ENCODE assay signal across 8 cellular contexts in the genomic region with DNA sequence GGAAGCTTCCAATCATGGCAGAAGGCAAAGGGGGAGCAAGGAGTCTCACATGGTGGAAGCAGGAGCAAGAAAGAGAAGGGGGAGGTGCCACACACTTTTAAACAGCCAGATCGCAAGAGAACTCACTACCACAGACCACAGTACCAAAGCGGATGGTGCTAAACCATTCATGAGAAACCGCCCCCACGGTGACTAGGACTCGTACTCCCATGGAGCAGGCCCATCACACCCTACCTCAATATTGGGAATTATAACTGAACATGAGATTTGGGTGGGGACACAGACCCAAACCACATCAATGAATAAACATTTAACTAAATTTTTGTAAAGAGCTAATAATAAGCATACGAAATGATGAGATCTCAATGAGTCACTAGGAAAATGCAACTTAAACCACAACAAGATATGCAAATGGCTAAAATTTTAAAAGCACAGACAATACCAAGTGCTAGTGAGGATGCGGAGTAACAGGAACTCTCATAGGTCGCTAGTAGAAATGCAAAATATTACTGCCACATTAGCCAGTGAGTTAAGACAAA. TPM values are rescaled to one million over a fixed set of nuclear protein-coding genes. Genes with fewer than 3 reads are reported as not detected.
A peak's percentile ranks its signal among the peaks of the same experiment; 100 is the strongest.
DNase-seq lines count a peak whose midpoint lies in the region; ATAC-seq, FAIRE-seq and TF ChIP-seq lines count a peak whose summit lies in the region.

No MANE protein-coding gene starts in this region.

- H3K9me3 ChIP-seq in HepG2 (ENCODE audit: low read length) = no peaks in the 10 kb centered on the region

- POLR2A ChIA-PET in HepG2 (lab: Yijun Ruan, JAX) = interaction anchor here (1.9 kb wide), 1 partner anchor 10 kb away, joined by 4 read pairs; the partner anchor contains the start of gene MRPS25

- no TSS peak for BruUV-seq in HepG2 (replicated peaks; lab: Mats Ljungman, UMichigan)

- no peak overlapping the region for H3K9ac ChIP-seq in HepG2 (ENCODE audit: insufficient read depth, low read depth, low read length)

- peaks cover 14% of the 10 kb centered on the region for H4K20me1 ChIP-seq in HepG2 (ENCODE audit: insufficient read depth, low read length)

- TF ChIP-seq RAD21 in HepG2 (CRISPR knock-in tag; IDR thresholded peaks at IDR 0.05) = no peak

- H3K36me3 ChIP-seq in HepG2 (replicated peaks in 1 of 2; ENCODE audit: control insufficient read depth in 1 of 2, insufficient read depth in 2 of 2, low read length in 2 of 2) = peaks cover 24 to 89% of the 10 kb centered on the region in 2 experiments

- H3K4me2 ChIP-seq in HepG2 (ENCODE audit: low read depth, low read length) = no peak overlapping the region

- ATAC-seq in HG02571 (IDR thresholded peaks at IDR 0.05; ENCODE audit: unreplicated experiment) (peak; percentile 45), HepG2 (no peak)

- intact Hi-C loops in HepG2 (cut with micrococcal nuclease; ENCODE audit: unreplicated experiment) = no loop called here

- no peaks in the 10 kb centered on the region for H3K27me3 ChIP-seq in HepG2 (ENCODE audit: control insufficient read depth in 1 of 2, insufficient read depth in 2 of 2, low read length in 2 of 2)

- FAIRE-seq in HepG2 (lab: Jason Lieb, UNC) (no peak), RCC 7860 (lab: Jason Lieb, UNC) (no peak)

- WGBS in HepG2 (ENCODE audit: low lambda C conversion rate) = 92% methylated on average over 8 of the region's 8 CpGs

- no peak overlapping the region for H2AFZ ChIP-seq in HepG2 (ENCODE audit: low read length)

- H3K79me2 ChIP-seq in HepG2 (ENCODE audit: insufficient read depth, low read length) = peaks cover 56% of the 10 kb centered on the region

- peaks cover under 1% of the 10 kb centered on the region; the same call in 1 of the 2 replicates for H3K4me1 ChIP-seq in HepG2 (ENCODE audit: insufficient read depth, low read length)

- no peak for TF ChIP-seq CTCF in HepG2 (CRISPR knock-in tag; IDR thresholded peaks at IDR 0.05)

- TF ChIP-seq POLR2A in HepG2 (IDR thresholded peaks at IDR 0.05; ENCODE audit: insufficient read depth in 1 of 2, low read depth in 2 of 2, low read length in 2 of 2) = no peak

- H3K4me3 ChIP-seq in HepG2 (replicated peaks in 1 of 3; ENCODE audit: insufficient read depth in 1 of 3, low read depth in 2 of 3, low read length in 3 of 3) = no peak overlapping the region

- DNase-seq in EL = peak; percentile 8
- peak; percentile 61 to 62 for DNase-seq in activated CD4-positive, alpha-beta T cell treated with anti-CD3 and anti-CD28 coated beads for 4 hours
- DNase-seq in hepatic stellate cell (ENCODE audit: low spot score) = peak; percentile 34
- DNase-seq in HepG2 (ENCODE audit: low spot score) = no peak
- DNase-seq in HuH-7 (ENCODE audit: low spot score) = no peak
- no peak for DNase-seq in NCI-H2081 (lab: John Stamatoyannopoulos, UW)
- no peak for DNase-seq in RCC 7860 (ENCODE audit: low spot score)

- H3K27ac ChIP-seq in HepG2 (ENCODE audit: extremely low read length, insufficient read depth, low read length) = no peak overlapping the region

- in situ Hi-C loops in HepG2 (cut with HindIII; ENCODE audit: extremely low pct_ligation_motif_present, low pct_unique_long_range_greater_than_20kb) = no loop called here

- no peak for TF ChIP-seq EP300 in HepG2 (IDR thresholded peaks at IDR 0.05; ENCODE audit: low read depth in 2 of 2, low read length in 2 of 2)
- TF ChIP-seq EP300 in HepG2 (CRISPR knock-in tag; IDR thresholded peaks at IDR 0.05; ENCODE audit: borderline replicate concordance) = no peak

- CTCF ChIA-PET in HepG2 (lab: Yijun Ruan, JAX; ENCODE audit: low intra/inter-chr PET ratio, low total read pairs) = no interaction called here

TF ChIP-seq in HepG2, 621 proteins besides CTCF, POLR2A, EP300 and RAD21:
- TF ChIP-seq ZNF280D (CRISPR knock-in tag; IDR thresholded peaks at IDR 0.05) = no peak
- no peak for TF ChIP-seq ZBTB38 (CRISPR knock-in tag; IDR thresholded peaks at IDR 0.05)

RNA-seq across cellular contexts. Expression of gene MRPS25, which starts 10.0 kb away (rescaled TPM):
- 69.2 and 74.3 TPM in 2 replicates for total RNA-seq in HepG2 (2016; rRNA removed; fragmentation: Illumina TruSeq; extraction: Trizol)
- total RNA-seq in HepG2 (2016; cell fraction: cytosol; rRNA removed; fragmentation: Illumina TruSeq; extraction: Trizol; ENCODE audit: low read depth) = 14.2 and 14.8 TPM in 2 replicates
- total RNA-seq in HepG2 (2016; cell fraction: insoluble cytoplasmic fraction; rRNA removed; fragmentation: Illumina TruSeq; extraction: Trizol) = 70.2 and 72.6 TPM in 2 replicates
- total RNA-seq in HepG2 (2016; cell fraction: membrane; rRNA removed; fragmentation: Illumina TruSeq; extraction: Trizol) = 27.9 and 28.9 TPM in 2 replicates
- 64.0 TPM in 2 replicates for total RNA-seq in HepG2 (2016; cell fraction: nucleus; rRNA removed; fragmentation: Illumina TruSeq; extraction: Trizol)
- polyA plus RNA-seq in HepG2 (2011; rRNA removed) = 54.7 and 60.1 TPM in 2 replicates
- 28.6 and 33.5 TPM in 2 replicates for polyA plus RNA-seq in HepG2 (2011; cell fraction: cytosol; rRNA removed)
- polyA plus RNA-seq in HepG2 (2011; cell fraction: nucleus; rRNA removed) = 148 and 153 TPM in 2 replicates
- 41.3 and 42.1 TPM in 2 replicates for polyA plus RNA-seq in HepG2 (2012)
- polyA plus RNA-seq in HepG2 (2016; cell fraction: cytosol; fragmentation: Illumina TruSeq; extraction: Trizol; ENCODE audit: low read depth) = 23.2 and 27.5 TPM in 2 replicates
- 79.2 and 82.6 TPM in 2 replicates for polyA plus RNA-seq in HepG2 (2016; cell fraction: insoluble cytoplasmic fraction; fragmentation: Illumina TruSeq; extraction: Trizol; ENCODE audit: low read depth)
- polyA plus RNA-seq in HepG2 (2016; cell fraction: membrane; fragmentation: Illumina TruSeq; extraction: Trizol; ENCODE audit: low read depth) = 27.1 and 31.5 TPM in 2 replicates
- 204 and 214 TPM in 2 replicates for polyA plus RNA-seq in HepG2 (2016; cell fraction: nucleus; fragmentation: Illumina TruSeq; extraction: Trizol; ENCODE audit: insufficient read depth, low read depth)
- polyA minus RNA-seq in HepG2 (2011; rRNA and poly(A)+ RNA removed; ENCODE audit: low replicate concordance) = 20.9 and 34.4 TPM in 2 replicates
- polyA minus RNA-seq in HepG2 (2011; cell fraction: cytosol; rRNA and poly(A)+ RNA removed) = 12.5 and 15.0 TPM in 2 replicates
- 53.0 and 61.3 TPM in 2 replicates for polyA minus RNA-seq in HepG2 (2011; cell fraction: nucleus; rRNA and poly(A)+ RNA removed)

RNA-seq across cellular contexts. Expression of gene RBSN, which starts 43.9 kb away (rescaled TPM):
- total RNA-seq in HepG2 (2016; rRNA removed; fragmentation: Illumina TruSeq; extraction: Trizol) = 11.8 and 14.7 TPM in 2 replicates
- total RNA-seq in HepG2 (2016; cell fraction: cytosol; rRNA removed; fragmentation: Illumina TruSeq; extraction: Trizol; ENCODE audit: low read depth) = 3.7 and 3.9 TPM in 2 replicates
- 10.8 and 13.0 TPM in 2 replicates for total RNA-seq in HepG2 (2016; cell fraction: insoluble cytoplasmic fraction; rRNA removed; fragmentation: Illumina TruSeq; extraction: Trizol)
- 10.4 and 11.3 TPM in 2 replicates for total RNA-seq in HepG2 (2016; cell fraction: membrane; rRNA removed; fragmentation: Illumina TruSeq; extraction: Trizol)
- 10.6 and 12.4 TPM in 2 replicates for total RNA-seq in HepG2 (2016; cell fraction: nucleus; rRNA removed; fragmentation: Illumina TruSeq; extraction: Trizol)
- 7.9 and 9.4 TPM in 2 replicates for polyA plus RNA-seq in HepG2 (2011; rRNA removed)
- polyA plus RNA-seq in HepG2 (2011; cell fraction: cytosol; rRNA removed) = 3.7 and 5.1 TPM in 2 replicates
- 22.2 and 23.7 TPM in 2 replicates for polyA plus RNA-seq in HepG2 (2011; cell fraction: nucleus; rRNA removed)
- 8.1 and 8.8 TPM in 2 replicates for polyA plus RNA-seq in HepG2 (2012)
- polyA plus RNA-seq in HepG2 (2016; cell fraction: cytosol; fragmentation: Illumina TruSeq; extraction: Trizol; ENCODE audit: low read depth) = 3.3 and 4.1 TPM in 2 replicates
- 8.2 and 9.0 TPM in 2 replicates for polyA plus RNA-seq in HepG2 (2016; cell fraction: insoluble cytoplasmic fraction; fragmentation: Illumina TruSeq; extraction: Trizol; ENCODE audit: low read depth)
- 5.9 and 6.1 TPM in 2 replicates for polyA plus RNA-seq in HepG2 (2016; cell fraction: membrane; fragmentation: Illumina TruSeq; extraction: Trizol; ENCODE audit: low read depth)
- 15.4 and 16.1 TPM in 2 replicates for polyA plus RNA-seq in HepG2 (2016; cell fraction: nucleus; fragmentation: Illumina TruSeq; extraction: Trizol; ENCODE audit: insufficient read depth, low read depth)
- 15.6 and 28.8 TPM in 2 replicates for polyA minus RNA-seq in HepG2 (2011; rRNA and poly(A)+ RNA removed; ENCODE audit: low replicate concordance)
- polyA minus RNA-seq in HepG2 (2011; cell fraction: cytosol; rRNA and poly(A)+ RNA removed) = 7.3 and 10.0 TPM in 2 replicates
- 15.7 and 18.5 TPM in 2 replicates for polyA minus RNA-seq in HepG2 (2011; cell fraction: nucleus; rRNA and poly(A)+ RNA removed)

Comparison
In these comparisons a context has a peak if more than half of its experiments do, and no peak if none do; other contexts are left out.
1. DNase-seq: peak in EL (single experiment), activated CD4-positive, alpha-beta T cell treated with anti-CD3 and anti-CD28 coated beads for 4 hours (2 of 2) and hepatic stellate cell (single experiment); none in HepG2 (single experiment), HuH-7 (single experiment), NCI-H2081 (0 of 2) and RCC 7860 (single experiment).